ENCODE assay signal across 19 cellular contexts in the genomic region with DNA sequence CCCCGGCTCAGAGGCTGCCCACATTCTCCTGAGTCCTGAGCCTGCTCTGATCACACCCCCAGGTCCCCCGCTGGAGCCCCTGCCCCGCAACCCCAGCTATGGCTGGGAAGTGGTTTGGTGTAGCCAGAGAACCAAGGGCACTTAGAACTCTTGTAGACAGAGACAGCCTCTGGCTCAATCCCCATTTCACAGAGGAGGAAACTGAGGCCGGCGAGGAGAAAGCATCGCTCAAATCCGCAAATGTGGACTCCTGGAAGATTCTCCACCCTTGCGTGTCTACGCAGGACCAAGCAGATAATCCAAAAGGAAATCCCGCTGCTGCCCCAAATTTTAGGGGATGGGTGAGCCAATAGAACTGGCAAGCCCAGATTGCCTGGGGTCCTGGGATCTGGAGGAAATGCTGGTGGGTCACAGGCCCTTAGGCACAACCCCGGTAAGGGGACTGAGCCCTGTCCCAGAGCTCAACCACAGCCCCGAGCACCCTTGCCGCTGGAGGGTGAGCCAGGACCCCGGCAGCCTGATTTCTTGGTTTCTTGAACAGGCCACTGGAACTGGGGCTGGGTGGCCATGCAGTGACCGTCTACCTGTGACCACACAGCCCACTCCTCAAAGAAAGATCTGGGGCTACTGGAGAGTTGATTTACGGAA.
DNase-seq lines count a peak whose midpoint lies in the region; ATAC-seq and TF ChIP-seq lines count a peak whose summit lies in the region.
"Had no signal": no experiment of that assay in that cellular context is flagged by ENCODE, and none has a peak within 500 bp of the region (broad histone marks: within the 10 kb centered on the region; RNA-seq: fewer than 3 reads in every experiment).

No MANE protein-coding gene starts in this region.

- no peak for TF ChIP-seq POLR2A in sigmoid colon (IDR thresholded peaks at IDR 0.05)

- H3K36me3 ChIP-seq in left ventricle myocardium inferior: no peaks in the 10 kb centered on the region
- no peaks in the 10 kb centered on the region for H3K36me3 ChIP-seq in RWPE2 (ENCODE audit: low read depth)
- no peaks in the 10 kb centered on the region for H3K36me3 ChIP-seq in sigmoid colon

- H3K27ac ChIP-seq in left ventricle myocardium inferior (replicated peaks) (no peak overlapping the region), RWPE2 (ENCODE audit: poor library complexity, severe bottlenecking) (no peak overlapping the region), sigmoid colon (no peak overlapping the region)
- H3K27ac ChIP-seq: C4-2B, SK-N-MC had no signal

- ATAC-seq in Right ventricle myocardium superior (ENCODE audit: poor library complexity): no peak
- ATAC-seq in RWPE2 (ENCODE audit: low read depth): no peak
- no peak for ATAC-seq in HG02870 (IDR thresholded peaks at IDR 0.05; ENCODE audit: unreplicated experiment)
- ATAC-seq: PC-3 had no signal

- TF ChIP-seq EP300 in sigmoid colon (IDR thresholded peaks at IDR 0.05): no peak

- H3K27me3 ChIP-seq in left ventricle myocardium inferior (ENCODE audit: low read depth): peaks cover 76% of the 10 kb centered on the region
- H3K27me3 ChIP-seq in RWPE2 (ENCODE audit: insufficient read depth, poor library complexity, severe bottlenecking): no peaks in the 10 kb centered on the region
- peaks cover 0 to 32% (median 0%) of the 10 kb centered on the region in 3 donors for H3K27me3 ChIP-seq in sigmoid colon

- intact Hi-C loops in Right ventricle myocardium superior (cut with DNase I) (no loop called here), left ventricle myocardium inferior (cut with micrococcal nuclease) (no loop called here), sigmoid colon (cut with DNase I) (no loop called here)

- H3K4me3 ChIP-seq in left ventricle myocardium inferior: no peak overlapping the region
- H3K4me3 ChIP-seq in RWPE2 (ENCODE audit: severe bottlenecking): no peak overlapping the region
- H3K4me3 ChIP-seq in sigmoid colon: no peak overlapping the region
- H3K4me3 ChIP-seq: SK-N-MC had no signal

- DNase-seq in Right ventricle myocardium superior (peak; percentile 10), left ventricle myocardium inferior (no peak), RWPE2 (ENCODE audit: low spot score) (peak; percentile 22), mesenteric fat pad (ENCODE audit: low spot score) (peak; percentile 86), sigmoid colon (peak; percentile 38), MV-4-11 (lab: John Stamatoyannopoulos, UW) (no peak)
- DNase-seq in stimulated activated CD4-positive, alpha-beta T cell treated with anti-CD3 and anti-CD28 coated beads, Interleukin-4, amount 100 ng/mL, for 4 hours: no peak
- DNase-seq: 8988T; Calu3; CD8-positive, alpha-beta memory T cell; DMS53; NCI-H187; NCI-H446; NCI-H526; PC-3; SHP77 treated with DMSO at 0.1 percent for 48 hours had no signal

- peaks cover 17% of the 10 kb centered on the region for H3K4me1 ChIP-seq in left ventricle myocardium inferior
- no peaks in the 10 kb centered on the region for H3K4me1 ChIP-seq in RWPE2 (ENCODE audit: insufficient read depth, poor library complexity, severe bottlenecking)
- no peaks in the 10 kb centered on the region for H3K4me1 ChIP-seq in sigmoid colon

- H3K9me3 ChIP-seq in left ventricle myocardium inferior (replicated peaks) (no peaks in the 10 kb centered on the region), RWPE2 (ENCODE audit: severe bottlenecking) (no peaks in the 10 kb centered on the region), sigmoid colon (no peaks in the 10 kb centered on the region)

- TF ChIP-seq CTCF in left ventricle myocardium inferior (IDR thresholded peaks at IDR 0.05; ENCODE audit: borderline replicate concordance) (no peak), RWPE2 (IDR thresholded peaks at IDR 0.05; ENCODE audit: poor library complexity, severe bottlenecking) (no peak), sigmoid colon (IDR thresholded peaks at IDR 0.05) (no peak)

- WGBS in sigmoid colon, 2 donors: 87 to 91% methylated on average over 16 of the region's 16 CpGs

Comparison
In these comparisons a context has a peak if more than half of its experiments do, and no peak if none do; other contexts are left out.
1. DNase-seq: peak in Right ventricle myocardium superior (single experiment), RWPE2 (single experiment), mesenteric fat pad (single experiment) and sigmoid colon (single experiment); none in left ventricle myocardium inferior (single experiment), MV-4-11 (single experiment) and stimulated activated CD4-positive, alpha-beta T cell treated with anti-CD3 and anti-CD28 coated beads, Interleukin-4, amount 100 ng/mL, for 4 hours (0 of 2).